23 cellular contexts compared by ENCODE assay signal in the genomic region with DNA sequence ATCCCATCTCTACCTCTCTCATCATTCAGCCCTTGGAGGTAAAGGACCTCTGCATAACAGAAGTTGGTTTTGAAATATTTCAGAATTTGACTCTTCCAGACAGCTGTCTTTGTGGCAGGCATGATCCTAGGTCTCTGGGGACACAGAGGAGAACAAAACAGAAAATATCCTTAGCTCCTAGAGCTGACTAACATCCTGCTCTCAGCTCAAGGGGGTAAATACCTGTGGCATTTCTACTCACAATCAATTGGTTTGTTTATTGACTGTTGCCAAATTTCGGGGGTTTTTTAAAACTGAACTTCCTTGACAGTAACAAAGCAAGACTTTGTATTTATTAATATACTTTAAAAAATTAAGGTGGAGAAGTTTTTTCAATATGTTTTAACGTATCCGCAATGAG.
A peak's percentile ranks its signal among the peaks of the same experiment; 100 is the strongest.
DNase-seq lines count a peak whose midpoint lies in the region; ATAC-seq and TF ChIP-seq lines count a peak whose summit lies in the region.
"Had no signal": no experiment of that assay in that cellular context is flagged by ENCODE, and none has a peak within 500 bp of the region (broad histone marks: within the 10 kb centered on the region; RNA-seq: fewer than 3 reads in every experiment).

No MANE protein-coding gene starts in this region.

- DNase-seq in DMS53 (lab: John Stamatoyannopoulos, UW) (peak; percentile 10), DMS53 treated with DMSO at 0.1 percent for 48 hours (lab: John Stamatoyannopoulos, UW; ENCODE audit: unreplicated experiment) (no peak), NCI-H2171 (lab: John Stamatoyannopoulos, UW) (peak; percentile 6), choroid plexus epithelial cell (ENCODE audit: low read depth) (peak; percentile 42), skeletal muscle cell (ENCODE audit: low read depth) (peak; percentile 33), UCSD-AML1 (lab: John Stamatoyannopoulos, UW; ENCODE audit: unreplicated experiment) (no peak)
- DNase-seq: activated CD4-positive, CD25-positive, alpha-beta regulatory T cell treated with anti-CD3 and anti-CD28 coated beads, Interleukin-2, amount 50 U/mL, for 72 hours; activated naive CD8-positive, alpha-beta T cell treated with anti-CD3 and anti-CD28 coated beads, Interleukin-2, amount 10 ng/mL, durations not matched to agents 7 days and 5 days; activated T-cell treated with anti-CD3 and anti-CD28 coated beads, Interleukin-2, amount 50 U/mL, for 72 hours; foreskin keratinocyte; hypothalamus; islet precursor cell; naive B cell; NCI-H1105; NCI-H2107; pancreas; stimulated activated CD4-positive, alpha-beta T cell treated with anti-CD3 and anti-CD28 coated beads, Interleukin-2, amount 100 ng/mL, for 24 hours; stimulated activated naive CD8-positive, alpha-beta T cell treated with anti-CD3 and anti-CD28 coated beads, Interleukin-15, Interleukin-2, amounts not matched to agents 100 U/mL and 50 U/mL, for 24 hours; T1000 had no signal

- H3K4me3 ChIP-seq in choroid plexus epithelial cell (ENCODE audit: low read depth, low read length) = no peak overlapping the region
- H3K4me3 ChIP-seq in skeletal muscle cell (ENCODE audit: low read depth, low read length) = no peak overlapping the region
- H3K4me3 ChIP-seq: BLaER1, pancreas, SK-N-MC had no signal

- TF ChIP-seq CTCF in choroid plexus epithelial cell (conservative IDR thresholded peaks at IDR 0.05; ENCODE audit: low read depth, low read length) = no peak

- no peak for ATAC-seq in HG03565 (IDR thresholded peaks at IDR 0.05; ENCODE audit: unreplicated experiment)
- ATAC-seq in GM21717 (IDR thresholded peaks at IDR 0.05; ENCODE audit: unreplicated experiment) = no peak
- ATAC-seq: activated T-cell treated with anti-CD3 and anti-CD28 coated beads, Interleukin-2, amount 50 U/mL, for 72 hours; foreskin keratinocyte; stimulated activated naive CD8-positive, alpha-beta T cell treated with anti-CD3 and anti-CD28 coated beads, Interleukin-15, Interleukin-2, amounts not matched to agents 100 U/mL and 50 U/mL, for 24 hours had no signal

Comparison
In these comparisons a context has a peak if more than half of its experiments do, and no peak if none do; other contexts are left out.
1. DNase-seq: peak in DMS53 (single experiment), NCI-H2171 (single experiment), choroid plexus epithelial cell (single experiment) and skeletal muscle cell (single experiment); none in DMS53 treated with DMSO at 0.1 percent for 48 hours (single experiment) and UCSD-AML1 (single experiment).